Comparison of ENCODE assay signal across 8 cellular contexts in the genomic region with DNA sequence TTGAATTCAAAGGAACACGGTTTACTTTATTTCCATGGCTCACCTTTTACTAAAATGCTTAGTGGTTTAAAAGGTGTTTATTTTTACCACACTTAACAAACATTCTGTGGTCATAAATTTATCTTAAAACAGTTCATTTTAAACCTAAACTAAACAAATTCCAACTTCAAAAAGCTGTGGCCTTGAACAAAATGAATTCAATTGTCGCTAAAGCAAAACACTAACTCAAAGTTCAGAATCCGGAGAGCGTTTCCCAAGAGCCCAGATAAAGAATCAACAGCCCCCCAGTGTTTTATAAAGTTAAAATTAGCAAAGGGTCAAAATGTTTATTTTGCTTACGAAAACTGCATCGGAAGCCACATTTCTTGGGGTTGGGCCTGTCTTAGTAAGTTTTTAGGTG. TPM values are rescaled to one million over a fixed set of nuclear protein-coding genes. Genes with fewer than 3 reads are reported as not detected.
DNase-seq lines count a peak whose midpoint lies in the region; ATAC-seq and TF ChIP-seq lines count a peak whose summit lies in the region.

No MANE protein-coding gene starts in this region.

- no peak for ATAC-seq in body of pancreas
- ATAC-seq in GM18498 (IDR thresholded peaks at IDR 0.05; ENCODE audit: unreplicated experiment): no peak
- ATAC-seq in GM21423 (IDR thresholded peaks at IDR 0.05; ENCODE audit: unreplicated experiment): no peak

- peak overlapping the region; percentile 98 for H3K27ac Mint-ChIP-seq in activated naive CD4-positive, alpha-beta T cell treated with anti-CD3 and anti-CD28 coated beads, Interleukin-2, amount 50 U/mL, for 24 hours
- peak overlapping the region; percentile 100 for H3K27ac Mint-ChIP-seq in type B pancreatic cell

- TF ChIP-seq POLR2A in body of pancreas (IDR thresholded peaks at IDR 0.05): no peak

- H3K4me3 Mint-ChIP-seq in activated naive CD4-positive, alpha-beta T cell treated with anti-CD3 and anti-CD28 coated beads, Interleukin-2, amount 50 U/mL, for 24 hours: peak overlapping the region; percentile 99
- peak overlapping the region; percentile 99 for H3K4me3 Mint-ChIP-seq in type B pancreatic cell

- H3K36me3 Mint-ChIP-seq in activated naive CD4-positive, alpha-beta T cell treated with anti-CD3 and anti-CD28 coated beads, Interleukin-2, amount 50 U/mL, for 24 hours: peaks cover 6% of the 10 kb centered on the region
- H3K36me3 Mint-ChIP-seq in type B pancreatic cell: peaks cover 6% of the 10 kb centered on the region

- H3K27me3 ChIP-seq in body of pancreas: no peaks in the 10 kb centered on the region

- peaks cover 42% of the 10 kb centered on the region for H3K4me1 ChIP-seq in body of pancreas

- peak overlapping the region in 1 of 2 donors; percentile 33 for H3K4me3 ChIP-seq in body of pancreas

- H3K9me3 Mint-ChIP-seq in activated naive CD4-positive, alpha-beta T cell treated with anti-CD3 and anti-CD28 coated beads, Interleukin-2, amount 50 U/mL, for 24 hours: no peaks in the 10 kb centered on the region
- H3K9me3 Mint-ChIP-seq in type B pancreatic cell: no peaks in the 10 kb centered on the region

- WGBS in body of pancreas, 2 donors: 0 to 1% methylated on average over 6 of the region's 6 CpGs

- H3K9me3 ChIP-seq in body of pancreas: no peaks in the 10 kb centered on the region

- no peak for DNase-seq in activated naive CD4-positive, alpha-beta T cell (lab: John Stamatoyannopoulos, UW)
- DNase-seq in body of pancreas (no peak), medulla oblongata (ENCODE audit: extremely low spot score) (peak; percentile 37), type B pancreatic cell (ENCODE audit: extremely low spot score, unreplicated experiment) (no peak), dedifferentiated amniotic fluid mesenchymal stem cell (ENCODE audit: extremely low spot score) (no peak)

- no peaks in the 10 kb centered on the region for H3K27me3 Mint-ChIP-seq in activated naive CD4-positive, alpha-beta T cell treated with anti-CD3 and anti-CD28 coated beads, Interleukin-2, amount 50 U/mL, for 24 hours
- H3K27me3 Mint-ChIP-seq in type B pancreatic cell: no peaks in the 10 kb centered on the region

- no peaks in the 10 kb centered on the region for H3K36me3 ChIP-seq in body of pancreas (replicated peaks in 1 of 2; ENCODE audit: insufficient read depth in 1 of 2, low read depth in 2 of 2)

- peak overlapping the region in 3 of 4 donors; percentile 95 to 99 (median 96) for H3K27ac ChIP-seq in body of pancreas

- TF ChIP-seq CTCF in body of pancreas (IDR thresholded peaks at IDR 0.05) (no peak), type B pancreatic cell (conservative IDR thresholded peaks at IDR 0.05) (no peak)

- intact Hi-C loops in body of pancreas (cut with DNase I): no loop called here

- peaks cover 35% of the 10 kb centered on the region for H3K4me1 Mint-ChIP-seq in activated naive CD4-positive, alpha-beta T cell treated with anti-CD3 and anti-CD28 coated beads, Interleukin-2, amount 50 U/mL, for 24 hours
- H3K4me1 Mint-ChIP-seq in type B pancreatic cell (ENCODE audit: unreplicated experiment): peaks cover 12% of the 10 kb centered on the region

RNA-seq across cellular contexts. Expression of a gene that starts 1.4 kb away (rescaled TPM):
- total RNA-seq in body of pancreas (10 to 100 TPM; 30.9 to 32.3 TPM), type B pancreatic cell (ENCODE audit: low replicate concordance) (185 and 196 TPM in 2 replicates)
